ENCODE assay signal across 8 cellular contexts in the genomic region with DNA sequence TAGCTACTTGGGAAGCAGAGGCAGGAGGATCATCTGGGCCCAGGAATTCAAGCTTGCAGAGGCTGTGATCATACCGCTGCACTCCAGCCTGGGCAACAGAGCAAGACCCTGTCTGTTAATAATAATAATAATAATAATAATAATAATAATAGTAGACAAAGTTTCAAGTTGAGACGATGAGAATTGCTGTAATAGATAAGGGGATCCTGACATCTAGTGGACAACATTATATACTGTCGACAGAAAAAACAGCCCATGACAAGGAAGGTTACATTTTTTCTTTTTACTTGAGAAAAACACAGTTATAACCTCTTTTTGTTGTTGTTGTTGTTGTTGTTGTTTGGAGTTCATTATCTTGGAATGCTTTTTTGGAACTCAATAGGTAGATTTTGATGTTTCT. TPM values are rescaled to one million over a fixed set of nuclear protein-coding genes. Genes with fewer than 3 reads are reported as not detected.
DNase-seq lines count a peak whose midpoint lies in the region; ATAC-seq, FAIRE-seq and TF ChIP-seq lines count a peak whose summit lies in the region.

No MANE protein-coding gene starts in this region.

- no peak overlapping the region for H2BK12ac ChIP-seq in H1 (ENCODE audit: low read depth, low read length)

- TF ChIP-seq POLR2A in H1 (IDR thresholded peaks at IDR 0.05; ENCODE audit: control extremely low read depth in 1 of 2, low read depth in 2 of 2, low read length in 2 of 2), result no peak

- CTCF ChIA-PET in H1 (lab: Charles Lee; ENCODE audit: partially characterized antibody), result interaction anchor here (0.6 to 7.6 kb wide), 49 partner anchors 8 to 589 kb away, joined by 3 to 113 read pairs (median 4); a partner anchor contains a TSS
- CTCF ChIA-PET in naive thymus-derived CD4-positive, alpha-beta T cell (lab: Charles Lee), result interaction anchor here (0.6 to 8.1 kb wide), 27 partner anchors 8 to 1685 kb away, joined by 3 to 117 read pairs (median 4); a partner anchor contains a TSS
- CTCF ChIA-PET in activated CD4-positive, alpha-beta memory T cell treated with anti-CD3 and anti-CD28 coated beads, Interleukin-2, amount 10 ng/mL, durations not matched to agents 7 days and 5 days (lab: Charles Lee), result interaction anchor here (0.9 to 10.8 kb wide), 16 partner anchors 10 to 556 kb away, joined by 3 to 203 read pairs (median 6); a partner anchor contains a TSS

- H3K18ac ChIP-seq in H1 (ENCODE audit: extremely low read depth, low read length), result no peak overlapping the region

- no peak for ATAC-seq in activated naive CD8-positive, alpha-beta T cell treated with anti-CD3 and anti-CD28 coated beads, Interleukin-2, amount 50 U/mL, for 24 hours
- ATAC-seq in naive thymus-derived CD4-positive, alpha-beta T cell, result peak; percentile 66
- ATAC-seq in GM18870 (IDR thresholded peaks at IDR 0.05; ENCODE audit: unreplicated experiment), result no peak

- H4K91ac ChIP-seq in H1 (replicated peaks; ENCODE audit: insufficient read length, low read length), result no peak overlapping the region

- H2BK20ac ChIP-seq in H1 (ENCODE audit: low read length), result no peak overlapping the region

- FAIRE-seq in H1 (lab: Jason Lieb, UNC), result no peak

- H3K14ac ChIP-seq in H1 (ENCODE audit: insufficient read length), result no peak overlapping the region

- H3K4me2 ChIP-seq in H1 (ENCODE audit: insufficient read depth in 1 of 2, low read depth in 2 of 2, low read length in 2 of 2), result no peak overlapping the region

- peaks cover 8% of the 10 kb centered on the region for H3K36me3 Mint-ChIP-seq in activated naive CD8-positive, alpha-beta T cell
- H3K36me3 Mint-ChIP-seq in activated naive CD8-positive, alpha-beta T cell treated with anti-CD3 and anti-CD28 coated beads, Interleukin-2, amount 50 U/mL, for 24 hours (ENCODE audit: low read depth), result peaks cover 53% of the 10 kb centered on the region
- peaks cover 6 to 26% (median 16%) of the 10 kb centered on the region in 5 donors for H3K36me3 Mint-ChIP-seq in naive thymus-derived CD4-positive, alpha-beta T cell
- peaks cover 36% of the 10 kb centered on the region for H3K36me3 Mint-ChIP-seq in activated CD4-positive, alpha-beta memory T cell treated with anti-CD3 and anti-CD28 coated beads, Interleukin-2, amount 10 ng/mL, durations not matched to agents 7 days and 5 days (ENCODE audit: low read depth)

- TF ChIP-seq RAD21 in H1 (IDR thresholded peaks at IDR 0.05 in 1 of 2, conservative IDR thresholded peaks at IDR 0.05 in 1 of 2; ENCODE audit: low read depth in 2 of 2, low read length in 2 of 2), result peak; percentile 71 to 73

- no peak overlapping the region for H3K4ac ChIP-seq in H1 (replicated peaks; ENCODE audit: insufficient read length, low read depth, low read length)

- H3K27me3 ChIP-seq in H1 (replicated peaks in 1 of 4; ENCODE audit: control insufficient read depth in 3 of 4, extremely low read depth in 1 of 4, insufficient read depth in 3 of 4, low read length in 3 of 4), result no peaks in the 10 kb centered on the region
- H3K27me3 ChIP-seq in naive thymus-derived CD4-positive, alpha-beta T cell (ENCODE audit: control insufficient read depth in 2 of 2, insufficient read depth in 2 of 2, low read length in 2 of 2), result no peaks in the 10 kb centered on the region

- intact Hi-C loops in naive thymus-derived CD4-positive, alpha-beta T cell (cut with micrococcal nuclease), result loop anchor here (1.0 to 10.0 kb wide), 6 partner anchors 129 to 451 kb away; no protein-coding TSS in a partner anchor

- H4K8ac ChIP-seq in H1 (ENCODE audit: extremely low read depth, insufficient read depth, low read length), result no peak overlapping the region

- H3K56ac ChIP-seq in H1 (replicated peaks; ENCODE audit: insufficient read length, low read depth, low read length), result no peak overlapping the region

- H3K9me3 ChIP-seq in H1 (ENCODE audit: insufficient read depth in 2 of 2, low read depth in 1 of 2, low read length in 1 of 2), result no peaks in the 10 kb centered on the region
- H3K9me3 ChIP-seq in naive thymus-derived CD4-positive, alpha-beta T cell (ENCODE audit: control insufficient read depth in 2 of 3, low read length in 3 of 3), result no peaks in the 10 kb centered on the region

- H3K36me3 ChIP-seq in H1 (ENCODE audit: control insufficient read depth in 2 of 4, insufficient read depth in 4 of 4, low read length in 3 of 4), result peaks cover 0 to 18% (median 9%) of the 10 kb centered on the region in 4 experiments; a peak in 3 of 8 replicates
- H3K36me3 ChIP-seq in naive thymus-derived CD4-positive, alpha-beta T cell (ENCODE audit: control insufficient read depth in 2 of 3, insufficient read depth in 3 of 3, low read length in 3 of 3), result peaks cover 20 to 66% (median 23%) of the 10 kb centered on the region in 3 experiments

- no peak overlapping the region for H2AFZ ChIP-seq in H1 (ENCODE audit: low read length)

- H3K27ac ChIP-seq in H1 (ENCODE audit: low read depth, low read length), result no peak overlapping the region
- no peak overlapping the region for H3K27ac ChIP-seq in naive thymus-derived CD4-positive, alpha-beta T cell (ENCODE audit: low read depth, low read length)

- H3K79me2 ChIP-seq in H1 (ENCODE audit: control insufficient read depth in 1 of 2, insufficient read depth in 2 of 2, low read length in 2 of 2), result no peaks in the 10 kb centered on the region

- H2BK120ac ChIP-seq in H1 (replicated peaks; ENCODE audit: low read depth, low read length), result no peak overlapping the region

- H3K4me3 Mint-ChIP-seq in activated naive CD8-positive, alpha-beta T cell, result no peak overlapping the region
- H3K4me3 Mint-ChIP-seq in activated naive CD8-positive, alpha-beta T cell treated with anti-CD3 and anti-CD28 coated beads, Interleukin-2, amount 50 U/mL, for 24 hours, result no peak overlapping the region
- H3K4me3 Mint-ChIP-seq in naive thymus-derived CD4-positive, alpha-beta T cell, result no peak overlapping the region
- H3K4me3 Mint-ChIP-seq in activated CD4-positive, alpha-beta memory T cell treated with anti-CD3 and anti-CD28 coated beads, Interleukin-2, amount 10 ng/mL, durations not matched to agents 7 days and 5 days, result no peak overlapping the region

- H2BK5ac ChIP-seq in H1 (ENCODE audit: low read depth, low read length), result no peak overlapping the region

- H2BK15ac ChIP-seq in H1 (ENCODE audit: low read length), result no peak overlapping the region

- H2AK5ac ChIP-seq in H1 (ENCODE audit: low read depth, low read length), result no peak overlapping the region

- H3K23me2 ChIP-seq in H1 (ENCODE audit: low read depth, low read length), result no peaks in the 10 kb centered on the region

- POLR2A ChIA-PET in H1 (lab: Charles Lee; ENCODE audit: partially characterized antibody), result interaction anchor here (1.6 kb wide), 1 partner anchor 132 kb away, joined by 11 read pairs; no protein-coding TSS in a partner anchor
- POLR2A ChIA-PET in naive thymus-derived CD4-positive, alpha-beta T cell (lab: Charles Lee), result interaction anchor here (0.7 to 3.8 kb wide), 8 partner anchors 8 to 140 kb away, joined by 3 to 19 read pairs (median 4); a partner anchor contains a TSS
- POLR2A ChIA-PET in activated CD4-positive, alpha-beta memory T cell treated with anti-CD3 and anti-CD28 coated beads, Interleukin-2, amount 10 ng/mL, durations not matched to agents 7 days and 5 days (lab: Charles Lee), result interaction anchor here (0.8 to 1.7 kb wide), 5 partner anchors 34 to 175 kb away, joined by 3 to 13 read pairs (median 9); a partner anchor contains a TSS

- H3K4me1 ChIP-seq in H1 (replicated peaks in 1 of 4; ENCODE audit: control insufficient read depth in 3 of 4, insufficient read depth in 4 of 4, low read length in 3 of 4), result peaks cover 0 to 3% (median under 1%) of the 10 kb centered on the region in 4 experiments; a peak in 1 of 7 replicates
- H3K4me1 ChIP-seq in naive thymus-derived CD4-positive, alpha-beta T cell (ENCODE audit: control insufficient read depth in 2 of 2, insufficient read depth in 2 of 2, low read length in 2 of 2), result no peaks in the 10 kb centered on the region

- TF ChIP-seq EP300 in H1 (IDR thresholded peaks at IDR 0.05; ENCODE audit: borderline replicate concordance in 1 of 2, low read depth in 2 of 2, low read length in 2 of 2), result no peak

- no peak overlapping the region for H4K5ac ChIP-seq in H1 (ENCODE audit: insufficient read length, low read depth, low read length)

- H3K9ac ChIP-seq in H1 (replicated peaks in 1 of 4; ENCODE audit: extremely low read depth in 1 of 4, low read depth in 3 of 4, low read length in 3 of 4), result no peak overlapping the region

- H3K23ac ChIP-seq in H1 (ENCODE audit: insufficient read length), result no peak overlapping the region

- peak overlapping the region; percentile 86 for H3K27ac Mint-ChIP-seq in activated naive CD8-positive, alpha-beta T cell
- no peak overlapping the region for H3K27ac Mint-ChIP-seq in activated naive CD8-positive, alpha-beta T cell treated with anti-CD3 and anti-CD28 coated beads, Interleukin-2, amount 50 U/mL, for 24 hours
- peak overlapping the region in 6 of 9 donors; percentile 38 to 88 (median 64) for H3K27ac Mint-ChIP-seq in naive thymus-derived CD4-positive, alpha-beta T cell
- H3K27ac Mint-ChIP-seq in activated CD4-positive, alpha-beta memory T cell treated with anti-CD3 and anti-CD28 coated beads, Interleukin-2, amount 10 ng/mL, durations not matched to agents 7 days and 5 days, result no peak overlapping the region

- H3K27me3 Mint-ChIP-seq in activated naive CD8-positive, alpha-beta T cell, result no peaks in the 10 kb centered on the region
- no peaks in the 10 kb centered on the region for H3K27me3 Mint-ChIP-seq in activated naive CD8-positive, alpha-beta T cell treated with anti-CD3 and anti-CD28 coated beads, Interleukin-2, amount 50 U/mL, for 24 hours
- no peaks in the 10 kb centered on the region for H3K27me3 Mint-ChIP-seq in naive thymus-derived CD4-positive, alpha-beta T cell
- no peaks in the 10 kb centered on the region for H3K27me3 Mint-ChIP-seq in activated CD4-positive, alpha-beta memory T cell treated with anti-CD3 and anti-CD28 coated beads, Interleukin-2, amount 10 ng/mL, durations not matched to agents 7 days and 5 days

- H3K79me1 ChIP-seq in H1 (ENCODE audit: low read depth, low read length), result no peaks in the 10 kb centered on the region

- WGBS in H1 (ENCODE audit: extremely low coverage in 1 of 2, insufficient coverage in 1 of 2, insufficient read length in 1 of 2, insufficient replicate concordance in 2 of 2, low coverage in 1 of 2, low lambda C conversion rate in 2 of 2, missing lambda C conversion rate in 1 of 2), 2 experiments, result 57% methylated on average over 3 of the region's 3 CpGs; no CpG with 5 or more reads in 1 of the 2 experiments

- DNase-seq in activated naive CD8-positive, alpha-beta T cell treated with anti-CD3 and anti-CD28 coated beads, Interleukin-2, amount 50 U/mL, for 24 hours, result no peak
- peak; percentile 26 for DNase-seq in NCI-H748 treated with DMSO at 0.1 percent for 48 hours (lab: John Stamatoyannopoulos, UW)
- DNase-seq in H1 (ENCODE audit: low read depth in 1 of 2, low spot score in 2 of 2), result no peak
- peak in 5 of 9 donors; percentile 30 to 52 (median 37) for DNase-seq in naive thymus-derived CD4-positive, alpha-beta T cell
- DNase-seq in activated CD4-positive, alpha-beta memory T cell treated with anti-CD3 and anti-CD28 coated beads, Interleukin-2, amount 10 ng/mL, durations not matched to agents 7 days and 5 days, result no peak
- no peak for DNase-seq in NCI-H128 (lab: John Stamatoyannopoulos, UW; ENCODE audit: unreplicated experiment)

- peak in 2 of 3 experiments; percentile 29 to 48; a peak in 2 of 4 replicates for TF ChIP-seq CTCF in H1 (IDR thresholded peaks at IDR 0.05; ENCODE audit: control extremely low read depth in 1 of 3, insufficient read depth in 1 of 3, low read depth in 1 of 3, low read length in 3 of 3)

- H3K9me3 Mint-ChIP-seq in activated naive CD8-positive, alpha-beta T cell (ENCODE audit: low read depth), result no peaks in the 10 kb centered on the region
- H3K9me3 Mint-ChIP-seq in activated naive CD8-positive, alpha-beta T cell treated with anti-CD3 and anti-CD28 coated beads, Interleukin-2, amount 50 U/mL, for 24 hours, result no peaks in the 10 kb centered on the region
- no peaks in the 10 kb centered on the region for H3K9me3 Mint-ChIP-seq in naive thymus-derived CD4-positive, alpha-beta T cell
- H3K9me3 Mint-ChIP-seq in activated CD4-positive, alpha-beta memory T cell treated with anti-CD3 and anti-CD28 coated beads, Interleukin-2, amount 10 ng/mL, durations not matched to agents 7 days and 5 days, result no peaks in the 10 kb centered on the region

- H3K4me3 ChIP-seq in H1 (ENCODE audit: extremely low read depth in 1 of 4, insufficient read depth in 2 of 4, low read depth in 3 of 4, low read length in 4 of 4), result no peak overlapping the region
- no peak overlapping the region for H3K4me3 ChIP-seq in naive thymus-derived CD4-positive, alpha-beta T cell (ENCODE audit: low read length)

- peaks cover 9% of the 10 kb centered on the region for H3K4me1 Mint-ChIP-seq in activated naive CD8-positive, alpha-beta T cell (ENCODE audit: low read depth)
- peaks cover 10% of the 10 kb centered on the region for H3K4me1 Mint-ChIP-seq in activated naive CD8-positive, alpha-beta T cell treated with anti-CD3 and anti-CD28 coated beads, Interleukin-2, amount 50 U/mL, for 24 hours
- H3K4me1 Mint-ChIP-seq in naive thymus-derived CD4-positive, alpha-beta T cell, result peaks cover 0 to 14% (median 4%) of the 10 kb centered on the region in 7 donors
- no peaks in the 10 kb centered on the region for H3K4me1 Mint-ChIP-seq in activated CD4-positive, alpha-beta memory T cell treated with anti-CD3 and anti-CD28 coated beads, Interleukin-2, amount 10 ng/mL, durations not matched to agents 7 days and 5 days

- no peaks in the 10 kb centered on the region for H4K20me1 ChIP-seq in H1 (replicated peaks in 1 of 2; ENCODE audit: control insufficient read depth in 1 of 2, insufficient read depth in 2 of 2, low read length in 2 of 2)

RNA-seq across cellular contexts. Expression of a gene that starts 35.3 kb away (rescaled TPM):
- total RNA-seq in H1 (2021; fragmentation: NEBNext Ultra II Directional; extraction: Animal tissue kit (Norgen Biotek cat#: 25700)), result 26.1 and 27.1 TPM in 2 replicates
- polyA plus RNA-seq in H1 (2011; rRNA removed), result 8.8 and 10.4 TPM in 2 replicates
- polyA plus RNA-seq in H1 (2011; cell fraction: cytosol; rRNA removed), result 14.6 TPM
- 11.9 TPM for polyA plus RNA-seq in H1 (2011; cell fraction: nucleus; rRNA removed)
- 12.0 to 22.5 TPM (median 12.9 TPM) in 4 replicates for polyA plus RNA-seq in H1 (2012, experiment 1 of 2)
- polyA plus RNA-seq in H1 (2012, experiment 2 of 2), result 13.4 TPM
- 26.7 TPM for polyA plus RNA-seq in H1 (2013, experiment 1 of 2)
- 31.4 TPM for polyA plus RNA-seq in H1 (2013, experiment 2 of 2)
- 4.8 and 6.3 TPM in 2 replicates for polyA minus RNA-seq in H1 (2011; rRNA and poly(A)+ RNA removed)
- 11.0 TPM for polyA minus RNA-seq in H1 (2011; cell fraction: cytosol; rRNA and poly(A)+ RNA removed)
- 9.0 TPM for polyA minus RNA-seq in H1 (2011; cell fraction: nucleus; rRNA and poly(A)+ RNA removed)
- 100 to 1,000 TPM in 2 of 5 experiments, 10 to 100 TPM in 3; 53.0 to 136 (median 95.5) TPM for total RNA-seq in naive thymus-derived CD4-positive, alpha-beta T cell
- 100 to 1,000 TPM in 1 of 2 donors, 10 to 100 TPM in 1; 99.3 to 101 TPM for polyA plus RNA-seq in naive thymus-derived CD4-positive, alpha-beta T cell
- total RNA-seq in activated CD4-positive, alpha-beta memory T cell treated with anti-CD3 and anti-CD28 coated beads, Interleukin-2, amount 10 ng/mL, durations not matched to agents 7 days and 5 days, result 10 to 100 TPM; 57.1 to 59.3 TPM

Comparison
In these comparisons a context has a peak if more than half of its experiments do, and no peak if none do; other contexts are left out.
1. H3K27ac Mint-ChIP-seq: peak in activated naive CD8-positive, alpha-beta T cell (single experiment) and naive thymus-derived CD4-positive, alpha-beta T cell (6 of 9); none in activated naive CD8-positive, alpha-beta T cell treated with anti-CD3 and anti-CD28 coated beads, Interleukin-2, amount 50 U/mL, for 24 hours (single experiment) and activated CD4-positive, alpha-beta memory T cell treated with anti-CD3 and anti-CD28 coated beads, Interleukin-2, amount 10 ng/mL, durations not matched to agents 7 days and 5 days (single experiment).
2. DNase-seq: peak in NCI-H748 treated with DMSO at 0.1 percent for 48 hours (single experiment) and naive thymus-derived CD4-positive, alpha-beta T cell (5 of 9); none in activated naive CD8-positive, alpha-beta T cell treated with anti-CD3 and anti-CD28 coated beads, Interleukin-2, amount 50 U/mL, for 24 hours (single experiment), H1 (0 of 2), activated CD4-positive, alpha-beta memory T cell treated with anti-CD3 and anti-CD28 coated beads, Interleukin-2, amount 10 ng/mL, durations not matched to agents 7 days and 5 days (single experiment) and NCI-H128 (single experiment).